Comparison of ENCODE assay signal across 30 cellular contexts in genomic region chr15:25529774-25530173, GRCh38.
"Had no signal": no experiment of that assay in that cellular context is flagged by ENCODE, and none has a peak within 500 bp of the region (broad histone marks: within the 10 kb centered on the region; RNA-seq: fewer than 3 reads in every experiment).

No MANE protein-coding gene starts in this region.

- FAIRE-seq: colon, endometrium, endothelial cell of umbilical vein, frontal cortex had no signal

- H3K27me3 ChIP-seq: colonic mucosa, dorsolateral prefrontal cortex, esophagus muscularis mucosa, esophagus squamous epithelium, foreskin keratinocyte, gastrocnemius medialis, gastroesophageal sphincter, heart left ventricle, heart right ventricle, hepatocyte had no signal

- H3K4me3 ChIP-seq: colonic mucosa, coronary artery, dorsolateral prefrontal cortex, esophagus muscularis mucosa, esophagus squamous epithelium, gastrocnemius medialis, gastroesophageal sphincter, heart left ventricle, heart right ventricle, hepatocyte had no signal

- H2AFZ ChIP-seq: hepatocyte had no signal

- H3K9me3 ChIP-seq: colonic mucosa, esophagus muscularis mucosa, esophagus squamous epithelium, gastrocnemius medialis, gastroesophageal sphincter had no signal

- ATAC-seq: effector memory CD8-positive, alpha-beta T cell; esophagus mucosa; foreskin keratinocyte; gastrocnemius medialis; gastroesophageal sphincter; heart left ventricle; heart right ventricle had no signal

- H3K27ac ChIP-seq: colonic mucosa, coronary artery, dorsolateral prefrontal cortex, epithelial cell of prostate, esophagus muscularis mucosa, esophagus squamous epithelium, foreskin keratinocyte, gastrocnemius medialis, gastroesophageal sphincter, heart left ventricle, heart right ventricle, hepatocyte had no signal

- H3K79me2 ChIP-seq: hepatocyte had no signal

- H3K36me3 ChIP-seq: colonic mucosa, esophagus muscularis mucosa, esophagus squamous epithelium, gastrocnemius medialis, gastroesophageal sphincter, heart left ventricle, heart right ventricle had no signal

- H3K4me2 ChIP-seq: hepatocyte had no signal

- H3K27me3 Mint-ChIP-seq: dendritic cell treated with granulocyte-macrophage colony-stimulating factor and Interleukin-4, amounts not matched to agents 40 ng/mL and 50 ng/mL, for 4 days; effector memory CD8-positive, alpha-beta T cell had no signal

- H3K27ac Mint-ChIP-seq: dendritic cell treated with granulocyte-macrophage colony-stimulating factor and Interleukin-4, amounts not matched to agents 40 ng/mL and 50 ng/mL, for 4 days; effector memory CD8-positive, alpha-beta T cell; endodermal cell had no signal

- H3K4me3 Mint-ChIP-seq: dendritic cell treated with granulocyte-macrophage colony-stimulating factor and Interleukin-4, amounts not matched to agents 40 ng/mL and 50 ng/mL, for 4 days; effector memory CD8-positive, alpha-beta T cell; endodermal cell had no signal

- H3K4me1 ChIP-seq: colonic mucosa, foreskin keratinocyte, gastrocnemius medialis had no signal

- DNase-seq: colonic mucosa; cortex of kidney; dermis blood vessel endothelial cell; dorsolateral prefrontal cortex; effector CD4-positive, alpha-beta T cell; effector CD8-positive, alpha-beta T cell; effector memory CD4-positive, alpha-beta T cell; effector memory CD8-positive, alpha-beta T cell; endodermal cell; erythroblast; esophagus squamous epithelium; foreskin fibroblast; foreskin keratinocyte; foreskin melanocyte; gastrocnemius medialis; glutamatergic neuron; head of caudate nucleus; heart left ventricle; heart right ventricle had no signal
